13 cellular contexts compared by ENCODE assay signal in the genomic region with DNA sequence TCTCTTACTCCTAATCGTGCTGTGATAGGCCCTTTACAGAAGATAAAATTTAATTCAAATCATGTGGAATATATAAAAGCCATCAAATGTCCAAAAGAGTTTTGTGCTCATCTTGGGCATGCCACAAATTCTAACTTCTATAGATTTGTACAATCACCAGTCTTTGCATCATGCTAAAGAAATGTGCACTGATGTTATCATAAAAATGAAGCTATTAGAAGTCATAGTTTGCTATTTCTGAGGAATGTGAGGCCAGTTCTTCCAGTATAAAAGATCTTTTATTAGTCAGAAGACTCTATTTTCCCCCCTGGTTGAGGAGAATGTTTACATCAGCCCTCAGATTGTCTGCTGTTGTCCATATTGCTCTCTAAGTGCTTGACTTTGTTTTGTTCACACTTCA. TPM values are rescaled to one million over a fixed set of nuclear protein-coding genes. Genes with fewer than 3 reads are reported as not detected.
DNase-seq lines count a peak whose midpoint lies in the region; TF ChIP-seq lines count a peak whose summit lies in the region.
"Had no signal": no experiment of that assay in that cellular context is flagged by ENCODE, and none has a peak within 500 bp of the region (broad histone marks: within the 10 kb centered on the region; RNA-seq: fewer than 3 reads in every experiment).

No MANE protein-coding gene starts in this region.

- H3K4me1 ChIP-seq in transverse colon (peaks cover 6 to 47% (median 34%) of the 10 kb centered on the region in 4 donors), BE2C (peaks cover 14% of the 10 kb centered on the region)

- H3K9me3 ChIP-seq in transverse colon (no peaks in the 10 kb centered on the region), BE2C (no peaks in the 10 kb centered on the region)
- H3K9me3 ChIP-seq: thyroid gland had no signal

- peaks cover 35% of the 10 kb centered on the region for H3K4me1 Mint-ChIP-seq in activated CD4-positive, alpha-beta memory T cell treated with anti-CD3 and anti-CD28 coated beads, Interleukin-2, amount 10 ng/mL, durations not matched to agents 7 days and 5 days
- peaks cover 28% of the 10 kb centered on the region for H3K4me1 Mint-ChIP-seq in activated CD4-positive, alpha-beta memory T cell treated with anti-CD3 and anti-CD28 coated beads for 36 hours (ENCODE audit: low read depth)
- H3K4me1 Mint-ChIP-seq in immature natural killer cell, result peaks cover 33 to 51% of the 10 kb centered on the region in 2 donors

- peak overlapping the region; percentile 97 to 99 (median 98) for H3K27ac ChIP-seq in transverse colon

- no peak for TF ChIP-seq CTCF in transverse colon (IDR thresholded peaks at IDR 0.05)
- no peak for TF ChIP-seq CTCF in BE2C (IDR thresholded peaks at IDR 0.05; ENCODE audit: low read depth, low read length)

- no peaks in the 10 kb centered on the region for H3K9me3 Mint-ChIP-seq in activated CD4-positive, alpha-beta memory T cell treated with anti-CD3 and anti-CD28 coated beads, Interleukin-2, amount 10 ng/mL, durations not matched to agents 7 days and 5 days
- no peaks in the 10 kb centered on the region for H3K9me3 Mint-ChIP-seq in activated CD4-positive, alpha-beta memory T cell treated with anti-CD3 and anti-CD28 coated beads for 36 hours
- H3K9me3 Mint-ChIP-seq in immature natural killer cell, result peaks cover 0 to 2% (median 0%) of the 10 kb centered on the region in 6 donors

- CTCF ChIA-PET in activated CD4-positive, alpha-beta memory T cell treated with anti-CD3 and anti-CD28 coated beads, Interleukin-2, amount 10 ng/mL, durations not matched to agents 7 days and 5 days (lab: Charles Lee), result no interaction called here
- CTCF ChIA-PET in activated CD4-positive, alpha-beta memory T cell treated with anti-CD3 and anti-CD28 coated beads for 36 hours (lab: Charles Lee), result interaction anchor here (1.4 to 3.2 kb wide), 2 partner anchors 41 to 120 kb away, joined by 4 to 15 read pairs; no protein-coding TSS in a partner anchor

- H3K27me3 ChIP-seq in transverse colon, result no peaks in the 10 kb centered on the region
- H3K27me3 ChIP-seq in BE2C, result no peaks in the 10 kb centered on the region
- H3K27me3 ChIP-seq: thyroid gland had no signal

- peaks cover 7% of the 10 kb centered on the region for H3K27me3 Mint-ChIP-seq in activated CD4-positive, alpha-beta memory T cell treated with anti-CD3 and anti-CD28 coated beads, Interleukin-2, amount 10 ng/mL, durations not matched to agents 7 days and 5 days
- H3K27me3 Mint-ChIP-seq in activated CD4-positive, alpha-beta memory T cell treated with anti-CD3 and anti-CD28 coated beads for 36 hours, result peaks cover 2% of the 10 kb centered on the region
- peaks cover 13 to 26% (median 19%) of the 10 kb centered on the region in 3 donors for H3K27me3 Mint-ChIP-seq in immature natural killer cell (ENCODE audit: low read depth in 3 of 3)

- intact Hi-C loops in activated CD4-positive, alpha-beta memory T cell treated with anti-CD3 and anti-CD28 coated beads for 36 hours (cut with micrococcal nuclease), result loop anchor here (10.0 kb wide), 1 partner anchor 295 kb away; no protein-coding TSS in a partner anchor
- intact Hi-C loops in transverse colon (cut with DNase I; ENCODE audit: low total_unique reads), result no loop called here

- DNase-seq in activated CD4-positive, alpha-beta memory T cell treated with anti-CD3 and anti-CD28 coated beads, Interleukin-2, amount 10 ng/mL, durations not matched to agents 7 days and 5 days, result no peak
- DNase-seq in activated CD4-positive, alpha-beta memory T cell treated with anti-CD3 and anti-CD28 coated beads for 36 hours, result no peak
- DNase-seq in amniotic epithelial cell (ENCODE audit: low read depth) (peak; percentile 62), immature natural killer cell (no peak), transverse colon (no peak), BE2C (no peak), HT-29 (ENCODE audit: low spot score) (no peak)
- DNase-seq in activated CD8-positive, alpha-beta memory T cell treated with anti-CD3 and anti-CD28 coated beads, Interleukin-2, amount 50 U/mL, for 4 hours, result no peak
- DNase-seq: activated CD4-positive, alpha-beta T cell treated with anti-CD3 and anti-CD28 coated beads for 1 hour; midbrain; MM.1S; stimulated activated CD4-positive, alpha-beta T cell treated with anti-CD3 and anti-CD28 coated beads, Interleukin-1b, Interleukin-23, amount 100 ng/mL, for 48 hours; thyroid gland had no signal

- H3K4me3 Mint-ChIP-seq in activated CD4-positive, alpha-beta memory T cell treated with anti-CD3 and anti-CD28 coated beads, Interleukin-2, amount 10 ng/mL, durations not matched to agents 7 days and 5 days, result no peak overlapping the region
- no peak overlapping the region for H3K4me3 Mint-ChIP-seq in activated CD4-positive, alpha-beta memory T cell treated with anti-CD3 and anti-CD28 coated beads for 36 hours
- H3K4me3 Mint-ChIP-seq in immature natural killer cell, result peak overlapping the region in 3 of 5 donors; percentile 30 to 84 (median 84)

- WGBS in transverse colon (ENCODE audit: low coverage in 1 of 2), 2 donors, result 67 to 73% methylated on average over 1 of the region's 1 CpG

- H3K36me3 ChIP-seq in transverse colon, result peaks cover 0 to 5% (median 0%) of the 10 kb centered on the region in 4 donors
- peaks cover 12% of the 10 kb centered on the region for H3K36me3 ChIP-seq in BE2C
- H3K36me3 ChIP-seq: thyroid gland had no signal

- no peak overlapping the region for H3K4me3 ChIP-seq in transverse colon
- H3K4me3 ChIP-seq in BE2C (ENCODE audit: low read depth, low read length), result no peak overlapping the region
- H3K4me3 ChIP-seq: thyroid gland had no signal

- peak overlapping the region; percentile 92 for H3K27ac Mint-ChIP-seq in activated CD4-positive, alpha-beta memory T cell treated with anti-CD3 and anti-CD28 coated beads, Interleukin-2, amount 10 ng/mL, durations not matched to agents 7 days and 5 days
- no peak overlapping the region for H3K27ac Mint-ChIP-seq in activated CD4-positive, alpha-beta memory T cell treated with anti-CD3 and anti-CD28 coated beads for 36 hours
- peak overlapping the region; percentile 91 to 99 (median 94) for H3K27ac Mint-ChIP-seq in immature natural killer cell

- peaks cover 30% of the 10 kb centered on the region for H3K36me3 Mint-ChIP-seq in activated CD4-positive, alpha-beta memory T cell treated with anti-CD3 and anti-CD28 coated beads, Interleukin-2, amount 10 ng/mL, durations not matched to agents 7 days and 5 days (ENCODE audit: low read depth)
- peaks cover 15% of the 10 kb centered on the region for H3K36me3 Mint-ChIP-seq in activated CD4-positive, alpha-beta memory T cell treated with anti-CD3 and anti-CD28 coated beads for 36 hours
- peaks cover 3 to 10% (median 5%) of the 10 kb centered on the region in 3 donors for H3K36me3 Mint-ChIP-seq in immature natural killer cell

- no peak for TF ChIP-seq POLR2A in transverse colon (IDR thresholded peaks at IDR 0.05)

- POLR2A ChIA-PET in activated CD4-positive, alpha-beta memory T cell treated with anti-CD3 and anti-CD28 coated beads, Interleukin-2, amount 10 ng/mL, durations not matched to agents 7 days and 5 days (lab: Charles Lee), result interaction anchor here (0.7 to 3.9 kb wide), 6 partner anchors 10 to 79 kb away, joined by 3 to 50 read pairs (median 18); a partner anchor contains a TSS
- POLR2A ChIA-PET in activated CD4-positive, alpha-beta memory T cell treated with anti-CD3 and anti-CD28 coated beads for 36 hours (lab: Charles Lee), result interaction anchor here (0.7 kb wide), 1 partner anchor 79 kb away, joined by 3 read pairs; a partner anchor contains a TSS

- no peak for TF ChIP-seq EP300 in transverse colon (IDR thresholded peaks at IDR 0.05; ENCODE audit: low read depth)

- in situ Hi-C loops in transverse colon (cut with MboI; ENCODE audit: low pct_ligation_motif_present in 1 of 4, low pct_unique_long_range_greater_than_20kb in 1 of 4, low sequenced_read_pairs in 3 of 4), result no loop called here

RNA-seq across cellular contexts. Expression of a gene that starts 2.1 kb away (rescaled TPM):
- 100 to 1,000 TPM; 558 to 566 TPM for total RNA-seq in activated CD4-positive, alpha-beta memory T cell treated with anti-CD3 and anti-CD28 coated beads, Interleukin-2, amount 10 ng/mL, durations not matched to agents 7 days and 5 days
- total RNA-seq in activated CD4-positive, alpha-beta memory T cell treated with anti-CD3 and anti-CD28 coated beads for 36 hours, result 100 to 1,000 TPM; 131 to 132 TPM
- polyA plus RNA-seq in immature natural killer cell, result 100 to 1,000 TPM; 358 to 849 (median 423) TPM
- total RNA-seq in transverse colon, result 100 to 1,000 TPM; 487 to 718 (median 620) TPM
- 333 TPM for polyA plus RNA-seq in BE2C (2012; ENCODE audit: insufficient read depth, insufficient read length, low read depth)
- 1,535 and 1,670 TPM in 2 replicates for total RNA-seq in HT-29 (2014; rRNA removed; shearing (Covaris generic))

Comparison
In these comparisons a context has a peak if more than half of its experiments do, and no peak if none do; other contexts are left out.
1. H3K4me3 Mint-ChIP-seq: peak in immature natural killer cell (3 of 5); none in activated CD4-positive, alpha-beta memory T cell treated with anti-CD3 and anti-CD28 coated beads, Interleukin-2, amount 10 ng/mL, durations not matched to agents 7 days and 5 days (single experiment) and activated CD4-positive, alpha-beta memory T cell treated with anti-CD3 and anti-CD28 coated beads for 36 hours (single experiment).